5 cellular contexts compared by ENCODE assay signal in genomic region chr3:38482951-38483350, GRCh38.
"Had no signal": no experiment of that assay in that cellular context is flagged by ENCODE, and none has a peak within 500 bp of the region (broad histone marks: within the 10 kb centered on the region; RNA-seq: fewer than 3 reads in every experiment).

No MANE protein-coding gene starts in this region.

- DNase-seq: H9, HCEC 1CT, IMR-90 had no signal

- ATAC-seq: GM23338, K562 had no signal

- H3K4me1 Mint-ChIP-seq: GM23338, H9 had no signal

- H3K27ac Mint-ChIP-seq: GM23338 had no signal

- H3K9me3 Mint-ChIP-seq: GM23338, H9 had no signal

- H3K4me3 Mint-ChIP-seq: GM23338, H9 had no signal
